7 cellular contexts compared by ENCODE assay signal in the genomic region with DNA sequence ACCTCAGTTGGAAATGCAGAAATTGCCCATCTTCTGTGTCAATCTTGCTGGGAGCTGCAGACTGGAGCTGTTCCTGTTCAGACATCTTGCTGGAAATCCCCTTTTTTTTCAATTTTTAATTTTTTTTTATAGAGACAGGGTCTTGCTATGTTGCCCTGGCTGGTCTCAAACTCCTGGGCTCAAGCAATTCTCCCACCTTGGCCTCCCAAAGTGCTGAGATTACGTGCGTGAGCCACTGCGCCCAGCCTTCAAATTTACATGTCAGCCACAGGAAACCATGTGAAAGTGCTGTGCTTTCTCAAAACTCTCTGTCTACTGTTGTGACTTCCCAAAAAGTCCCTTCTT.
DNase-seq lines count a peak whose midpoint lies in the region; ATAC-seq, FAIRE-seq and TF ChIP-seq lines count a peak whose summit lies in the region.
"Not testable (repeated sequence)": the region's sequence is repeated elsewhere in the genome, so short reads cannot be mapped to it uniquely, and the experiment has no call there.

No MANE protein-coding gene starts in this region.

- not testable (repeated sequence) for H4K20me1 ChIP-seq in GM23338 (replicated peaks; ENCODE audit: insufficient read depth); astrocyte (ENCODE audit: insufficient read depth, low read length); hepatocyte (ENCODE audit: insufficient read depth, poor library complexity, severe bottlenecking); HepG2 (ENCODE audit: insufficient read depth, low read length); neural progenitor cell (ENCODE audit: low read depth); smooth muscle cell (ENCODE audit: low read depth)

- H3K27ac Mint-ChIP-seq in GM23338; astrocyte (ENCODE audit: unreplicated experiment): not testable (repeated sequence)
- peak overlapping the region; percentile 21 for H3K27ac Mint-ChIP-seq in neural progenitor cell

- in situ Hi-C loops in HepG2 (cut with HindIII; ENCODE audit: extremely low pct_ligation_motif_present, low pct_unique_long_range_greater_than_20kb), result not testable (repeated sequence)

- not testable (repeated sequence) for H3K4me1 ChIP-seq in GM23338 (ENCODE audit: insufficient read depth); HUES64 (ENCODE audit: insufficient read depth, low read length); astrocyte (ENCODE audit: insufficient read depth, low read length); hepatocyte (ENCODE audit: insufficient read depth); neural progenitor cell; smooth muscle cell (ENCODE audit: low read depth)
- H3K4me1 ChIP-seq in HepG2 (ENCODE audit: insufficient read depth, low read length), result peaks cover 13% of the 10 kb centered on the region

- TF ChIP-seq POLR2A in HepG2 (IDR thresholded peaks at IDR 0.05; ENCODE audit: insufficient read depth in 1 of 2, low read depth in 2 of 2, low read length in 2 of 2), result not testable (repeated sequence)

- POLR2A ChIA-PET in HepG2 (lab: Yijun Ruan, JAX), result not testable (repeated sequence)

- H3K27me3 ChIP-seq in GM23338 (ENCODE audit: insufficient read depth) (peaks cover 11% of the 10 kb centered on the region), HUES64 (ENCODE audit: insufficient read depth, low read length) (peaks cover 19% of the 10 kb centered on the region), HepG2 (ENCODE audit: control insufficient read depth in 1 of 2, insufficient read depth in 2 of 2, low read length in 2 of 2) (peaks cover 0 to 16% of the 10 kb centered on the region in 2 experiments; a peak in 3 of 5 replicates), neural progenitor cell (peaks cover 16% of the 10 kb centered on the region)
- H3K27me3 ChIP-seq in astrocyte (ENCODE audit: insufficient read depth, low read length); hepatocyte; smooth muscle cell (ENCODE audit: low read depth): not testable (repeated sequence)

- ATAC-seq in GM23338, HepG2: not testable (repeated sequence)

- H3K9ac ChIP-seq in HUES64 (ENCODE audit: low read depth, low read length), result peak overlapping the region; percentile 51; the same call in 1 of the 2 replicates
- not testable (repeated sequence) for H3K9ac ChIP-seq in astrocyte (ENCODE audit: low read length); HepG2 (ENCODE audit: insufficient read depth, low read depth, low read length); neural progenitor cell; smooth muscle cell (ENCODE audit: low read depth)

- not testable (repeated sequence) for FAIRE-seq in astrocyte (lab: Jason Lieb, UNC); HepG2 (lab: Jason Lieb, UNC)

- H2AFZ ChIP-seq in GM23338 (peak overlapping the region; percentile 91), hepatocyte (peak overlapping the region; percentile 69)
- not testable (repeated sequence) for H2AFZ ChIP-seq in astrocyte (ENCODE audit: low read depth, low read length); HepG2 (ENCODE audit: low read length); neural progenitor cell (replicated peaks); smooth muscle cell (ENCODE audit: low read depth)

- H3K9me3 Mint-ChIP-seq in GM23338 (peaks cover 20% of the 10 kb centered on the region), astrocyte (ENCODE audit: unreplicated experiment) (peaks cover 17% of the 10 kb centered on the region), neural progenitor cell (peaks cover 20% of the 10 kb centered on the region)

- CTCF ChIA-PET in HepG2 (lab: Yijun Ruan, JAX; ENCODE audit: low intra/inter-chr PET ratio, low total read pairs), result not testable (repeated sequence)

- not testable (repeated sequence) for TF ChIP-seq CTCF in GM23338 (conservative IDR thresholded peaks at IDR 0.05; ENCODE audit: low read depth in 2 of 2); astrocyte (IDR thresholded peaks at IDR 0.05; ENCODE audit: insufficient read depth, low read depth, low read length); hepatocyte (IDR thresholded peaks at IDR 0.05; ENCODE audit: poor library complexity); HepG2 (CRISPR knock-in tag; IDR thresholded peaks at IDR 0.05); neural progenitor cell (IDR thresholded peaks at IDR 0.05); smooth muscle cell (IDR thresholded peaks at IDR 0.05; ENCODE audit: borderline replicate concordance, insufficient read depth, poor library complexity, severe bottlenecking)

- peak overlapping the region; percentile 77 for H3K4me2 ChIP-seq in GM23338
- H3K4me2 ChIP-seq in astrocyte (ENCODE audit: low read length), result peak overlapping the region; percentile 77
- peak overlapping the region; percentile 75 for H3K4me2 ChIP-seq in hepatocyte
- H3K4me2 ChIP-seq in HepG2 (ENCODE audit: low read depth, low read length), result peak overlapping the region; percentile 77
- H3K4me2 ChIP-seq in neural progenitor cell, result peak overlapping the region; percentile 49
- H3K4me2 ChIP-seq in smooth muscle cell, result peak overlapping the region; percentile 83

- not testable (repeated sequence) for H3K4me1 Mint-ChIP-seq in GM23338; astrocyte (ENCODE audit: low read depth, unreplicated experiment)
- H3K4me1 Mint-ChIP-seq in neural progenitor cell, result peaks cover 11% of the 10 kb centered on the region

- not testable (repeated sequence) for H3K9me2 ChIP-seq in GM23338 (ENCODE audit: insufficient read depth); hepatocyte (replicated peaks; ENCODE audit: insufficient read depth)

- intact Hi-C loops in HepG2 (cut with micrococcal nuclease; ENCODE audit: unreplicated experiment), result loop anchor here (10.0 kb wide), 1 partner anchor 190 kb away; a partner anchor contains a TSS

- not testable (repeated sequence) for H3K36me3 Mint-ChIP-seq in GM23338 (ENCODE audit: low read depth); astrocyte (ENCODE audit: low read depth, unreplicated experiment); neural progenitor cell

- H3K4me3 ChIP-seq in GM23338 (peak overlapping the region; percentile 49), HUES64 (ENCODE audit: low read length) (peak overlapping the region; percentile 48), neural progenitor cell (peak overlapping the region; percentile 11)
- not testable (repeated sequence) for H3K4me3 ChIP-seq in astrocyte (ENCODE audit: insufficient read depth, low read depth, low read length); hepatocyte; HepG2 (replicated peaks in 1 of 3; ENCODE audit: insufficient read depth in 1 of 3, low read depth in 2 of 3, low read length in 3 of 3); smooth muscle cell

- H3K4me3 Mint-ChIP-seq in GM23338; astrocyte (ENCODE audit: unreplicated experiment); neural progenitor cell: not testable (repeated sequence)

- TF ChIP-seq EP300 in HepG2 (IDR thresholded peaks at IDR 0.05; ENCODE audit: low read depth in 2 of 2, low read length in 2 of 2); HepG2 (CRISPR knock-in tag; IDR thresholded peaks at IDR 0.05; ENCODE audit: borderline replicate concordance): not testable (repeated sequence)

- TF ChIP-seq RAD21 in HepG2 (CRISPR knock-in tag; IDR thresholded peaks at IDR 0.05), result not testable (repeated sequence)

- not testable (repeated sequence) for H3K36me3 ChIP-seq in GM23338 (ENCODE audit: insufficient read depth); HUES64 (ENCODE audit: insufficient read depth, low read length); astrocyte (ENCODE audit: insufficient read depth, low read length); hepatocyte (replicated peaks; ENCODE audit: insufficient read depth, low read depth); HepG2 (replicated peaks in 1 of 2; ENCODE audit: control insufficient read depth in 1 of 2, insufficient read depth in 2 of 2, low read length in 2 of 2); neural progenitor cell; smooth muscle cell (ENCODE audit: low read depth)

- H3F3A ChIP-seq in GM23338 (replicated peaks; ENCODE audit: low read depth); smooth muscle cell (ENCODE audit: low read depth): not testable (repeated sequence)
- H3F3A ChIP-seq in neural progenitor cell (ENCODE audit: low read depth), result peaks cover 17% of the 10 kb centered on the region

- BruUV-seq in HepG2 (replicated peaks; lab: Mats Ljungman, UMichigan), result not testable (repeated sequence)

- H3K9me3 ChIP-seq in HUES64 (ENCODE audit: insufficient read depth, low read depth, low read length); astrocyte (ENCODE audit: insufficient read depth, low read depth, low read length); hepatocyte (ENCODE audit: low read depth); HepG2 (ENCODE audit: low read length); neural progenitor cell (ENCODE audit: low read depth); smooth muscle cell (replicated peaks; ENCODE audit: low read depth): not testable (repeated sequence)

- 91% methylated on average over 3 of the region's 3 CpGs for WGBS in HUES64
- 97% methylated on average over 3 of the region's 3 CpGs for WGBS in hepatocyte (ENCODE audit: low lambda C conversion rate, missing lambda C conversion rate)
- WGBS in HepG2 (ENCODE audit: low lambda C conversion rate), result 97% methylated on average over 3 of the region's 3 CpGs
- WGBS in smooth muscle cell (ENCODE audit: low lambda C conversion rate), result 99% methylated on average over 3 of the region's 3 CpGs

- not testable (repeated sequence) for H3K27me3 Mint-ChIP-seq in GM23338 (ENCODE audit: insufficient read depth, low read depth, poor library complexity); astrocyte (ENCODE audit: low read depth, unreplicated experiment); neural progenitor cell (ENCODE audit: insufficient read depth, low read depth)

- H3K27ac ChIP-seq in GM23338 (ENCODE audit: low read depth); HUES64 (ENCODE audit: low read depth, low read length); astrocyte (ENCODE audit: low read depth, low read length); hepatocyte; HepG2 (ENCODE audit: extremely low read length, insufficient read depth, low read length); neural progenitor cell; smooth muscle cell (ENCODE audit: low read depth): not testable (repeated sequence)

- not testable (repeated sequence) for H3K79me2 ChIP-seq in GM23338 (replicated peaks; ENCODE audit: insufficient read depth); astrocyte (ENCODE audit: insufficient read depth, low read length); hepatocyte; HepG2 (ENCODE audit: insufficient read depth, low read length); neural progenitor cell (ENCODE audit: low read depth); smooth muscle cell (ENCODE audit: low read depth)

- DNase-seq in GM23338 (ENCODE audit: low spot score); astrocyte (ENCODE audit: low read depth); hepatocyte (ENCODE audit: low spot score); HepG2 (ENCODE audit: low spot score); neural progenitor cell (ENCODE audit: low spot score); smooth muscle cell (lab: John Stamatoyannopoulos, UW; ENCODE audit: unreplicated experiment): not testable (repeated sequence)
